Comparison of ENCODE assay signal across 1 cellular context in genomic region chr6:57248311-57248895, GRCh38.
TF ChIP-seq lines count a peak whose summit lies in the region.

No MANE protein-coding gene starts in this region.

TF ChIP-seq in GM23338, 12 proteins besides CTCF, POLR2A, EP300 and RAD21 (continued from another document):
- TF ChIP-seq ETS1 (IDR thresholded peaks at IDR 0.05) (no peak), EZH2phosphoT487 (IDR thresholded peaks at IDR 0.05; ENCODE audit: unreplicated experiment) (no peak), STAT1 (IDR thresholded peaks at IDR 0.05; ENCODE audit: unreplicated experiment) (no peak), REST (IDR thresholded peaks at IDR 0.05; ENCODE audit: unreplicated experiment) (no peak), ZNF114 (CRISPR knock-in tag; IDR thresholded peaks at IDR 0.05) (no peak)
